Comparison of ENCODE assay signal across 3 cellular contexts in genomic region chr7:150451833-150452431, GRCh38.
A peak's percentile ranks its signal among the peaks of the same experiment; 100 is the strongest.
TF ChIP-seq lines count a peak whose summit lies in the region.

No MANE protein-coding gene starts in this region.

TF ChIP-seq in liver, 16 proteins besides CTCF, POLR2A, EP300 and RAD21:
- TF ChIP-seq ATF3 (IDR thresholded peaks at IDR 0.05) (no peak), NR2F2 (IDR thresholded peaks at IDR 0.05) (no peak), ZBTB33 (IDR thresholded peaks at IDR 0.05) (no peak)

TF ChIP-seq in HepG2, 621 proteins besides CTCF, POLR2A, EP300 and RAD21:
- TF ChIP-seq TIGD3 (CRISPR knock-in tag; IDR thresholded peaks at IDR 0.05; ENCODE audit: borderline replicate concordance) (no peak), NFAT5 (CRISPR knock-in tag; IDR thresholded peaks at IDR 0.05) (no peak), ATF1 (CRISPR knock-in tag; IDR thresholded peaks at IDR 0.05) (no peak), ZNF562 (CRISPR knock-in tag; IDR thresholded peaks at IDR 0.05; ENCODE audit: borderline replicate concordance) (no peak), TFE3 (CRISPR knock-in tag; IDR thresholded peaks at IDR 0.05) (no peak), ZNF296 (CRISPR knock-in tag; conservative IDR thresholded peaks at IDR 0.05) (no peak), ZNF792 (CRISPR knock-in tag; IDR thresholded peaks at IDR 0.05) (no peak), ETV5 (CRISPR knock-in tag; IDR thresholded peaks at IDR 0.05; ENCODE audit: borderline replicate concordance) (no peak), PHF8 (CRISPR knock-in tag; IDR thresholded peaks at IDR 0.05) (no peak), MIER2 (CRISPR knock-in tag; IDR thresholded peaks at IDR 0.05) (no peak), ZFP62 (CRISPR knock-in tag; IDR thresholded peaks at IDR 0.05) (no peak), ZNF550 (CRISPR knock-in tag; IDR thresholded peaks at IDR 0.05; ENCODE audit: borderline replicate concordance) (no peak), ONECUT2 (CRISPR knock-in tag; IDR thresholded peaks at IDR 0.05) (no peak)

TF ChIP-seq in GM12878, 131 proteins besides CTCF, POLR2A, EP300 and RAD21 (continues in another document):
- TF ChIP-seq HDAC6 (IDR thresholded peaks at IDR 0.05; ENCODE audit: unreplicated experiment) (no peak), SIX5 (IDR thresholded peaks at IDR 0.05; ENCODE audit: low read depth, low read length, severe bottlenecking) (no peak), ZBTB11 (CRISPR knock-in tag; IDR thresholded peaks at IDR 0.05) (no peak), HDAC2 (IDR thresholded peaks at IDR 0.05) (no peak), FOS (IDR thresholded peaks at IDR 0.05; ENCODE audit: borderline replicate concordance, extremely low read depth, insufficient read length) (no peak), MTA3 (IDR thresholded peaks at IDR 0.05; ENCODE audit: borderline replicate concordance, low read length) (no peak; the same call in 1 of the 2 replicates), ATF3 (IDR thresholded peaks at IDR 0.05; ENCODE audit: borderline replicate concordance, extremely low read depth, low read depth, low read length) (no peak), RFX5 (IDR thresholded peaks at IDR 0.05; ENCODE audit: low read depth, low read length) (no peak), RELB (IDR thresholded peaks at IDR 0.05; ENCODE audit: low read depth) (no peak), BCL11A (IDR thresholded peaks at IDR 0.05; ENCODE audit: low read depth, low read length) (no peak), SMAD5 (IDR thresholded peaks at IDR 0.05; ENCODE audit: low read depth) (no peak), STAT1 (conservative IDR thresholded peaks at IDR 0.05) (no peak), SMAD1 (IDR thresholded peaks at IDR 0.05; ENCODE audit: low read depth, partially characterized antibody) (no peak), RAD51 (IDR thresholded peaks at IDR 0.05) (no peak), ZNF24 (IDR thresholded peaks at IDR 0.05) (no peak), MXI1 (IDR thresholded peaks at IDR 0.05; ENCODE audit: low read depth, low read length) (0 out of 2 replicates have a peak, but pooled peaks have one; percentile 13), CHD2 (IDR thresholded peaks at IDR 0.05; ENCODE audit: borderline replicate concordance, low read depth, low read length) (no peak), EED (IDR thresholded peaks at IDR 0.05; ENCODE audit: low read depth) (no peak), POLR2AphosphoS5 (IDR thresholded peaks at IDR 0.05; ENCODE audit: low read length) (peak; percentile 46; the same call in 1 of the 2 replicates), YBX1 (IDR thresholded peaks at IDR 0.05) (no peak), E2F4 (IDR thresholded peaks at IDR 0.05; ENCODE audit: low read depth, low read length) (no peak), TAF1 (IDR thresholded peaks at IDR 0.05; ENCODE audit: borderline replicate concordance, low read depth, low read length) (no peak), SIN3A (IDR thresholded peaks at IDR 0.05; ENCODE audit: low read depth, low read length) (no peak), PBX3 (IDR thresholded peaks at IDR 0.05; ENCODE audit: insufficient replicate concordance, low read depth, low read length) (no peak), PAX5 (IDR thresholded peaks at IDR 0.05; ENCODE audit: borderline replicate concordance, low read depth, low read length) (no peak), BMI1 (IDR thresholded peaks at IDR 0.05; ENCODE audit: borderline replicate concordance) (no peak), KAT2A (conservative IDR thresholded peaks at IDR 0.05; ENCODE audit: control insufficient read depth, low read depth, low read length) (no peak), CREM (IDR thresholded peaks at IDR 0.05; ENCODE audit: low read depth) (no peak), ZBTB40 (IDR thresholded peaks at IDR 0.05; ENCODE audit: borderline replicate concordance) (no peak), ZNF687 (IDR thresholded peaks at IDR 0.05) (no peak), MYC (IDR thresholded peaks at IDR 0.05; ENCODE audit: insufficient read depth, insufficient read length, insufficient replicate concordance, low read length, severe bottlenecking) (no peak), PAX8 (IDR thresholded peaks at IDR 0.05) (no peak), SKIL (IDR thresholded peaks at IDR 0.05; ENCODE audit: low read depth, poor library complexity, severe bottlenecking) (no peak), NR2C2 (IDR thresholded peaks at IDR 0.05; ENCODE audit: borderline replicate concordance, control insufficient read depth, insufficient read length, low read depth) (no peak), KDM1A (IDR thresholded peaks at IDR 0.05; ENCODE audit: borderline replicate concordance) (no peak), NFXL1 (IDR thresholded peaks at IDR 0.05; ENCODE audit: borderline replicate concordance) (no peak), BHLHE40 (IDR thresholded peaks at IDR 0.05; ENCODE audit: borderline replicate concordance in 1 of 2, low read depth in 2 of 2, low read length in 1 of 2) (0 out of 4 replicates have a peak, but pooled peaks of 1 of the 2 experiments have one; percentile 21), RUNX3 (IDR thresholded peaks at IDR 0.05; ENCODE audit: low read length) (no peak), MEF2B (IDR thresholded peaks at IDR 0.05; ENCODE audit: partially characterized antibody, poor library complexity, severe bottlenecking) (no peak)
